9 cellular contexts compared by ENCODE assay signal in genomic region chr11:22626573-22627239, GRCh38. TPM values are rescaled to one million over a fixed set of nuclear protein-coding genes. Genes with fewer than 3 reads are reported as not detected.
DNase-seq lines count a peak whose midpoint lies in the region; ATAC-seq, FAIRE-seq and TF ChIP-seq lines count a peak whose summit lies in the region.
"Had no signal": no experiment of that assay in that cellular context is flagged by ENCODE, and none has a peak within 500 bp of the region (broad histone marks: within the 10 kb centered on the region; RNA-seq: fewer than 3 reads in every experiment).

No MANE protein-coding gene starts in this region.

- no peak for TF ChIP-seq CTCF in OCI-LY1 (IDR thresholded peaks at IDR 0.05; ENCODE audit: low read length)
- no peak for TF ChIP-seq CTCF in epithelial cell of proximal tubule (conservative IDR thresholded peaks at IDR 0.05; ENCODE audit: low read depth, low read length)
- TF ChIP-seq CTCF in prostate gland (IDR thresholded peaks at IDR 0.05): no peak
- TF ChIP-seq CTCF in pancreas (IDR thresholded peaks at IDR 0.05): no peak
- TF ChIP-seq CTCF in RWPE1 (conservative IDR thresholded peaks at IDR 0.05; ENCODE audit: low read depth): no peak

- peak overlapping the region; percentile 96 for H2AFZ ChIP-seq in OCI-LY1 (ENCODE audit: low read length)

- H3K27me3 ChIP-seq in OCI-LY1 (ENCODE audit: insufficient read depth, low read length): no peaks in the 10 kb centered on the region
- no peaks in the 10 kb centered on the region for H3K27me3 ChIP-seq in prostate gland (replicated peaks; ENCODE audit: insufficient read depth)
- no peaks in the 10 kb centered on the region for H3K27me3 ChIP-seq in pancreas

- no peak for TF ChIP-seq POLR2A in prostate gland (IDR thresholded peaks at IDR 0.05)

- H3K9me3 ChIP-seq in OCI-LY1 (ENCODE audit: low read length) (no peaks in the 10 kb centered on the region), prostate gland (no peaks in the 10 kb centered on the region), pancreas (no peaks in the 10 kb centered on the region)

- ATAC-seq in pancreas: no peak

- FAIRE-seq in pancreas (lab: Jason Lieb, UNC): no peak

- H3K27ac ChIP-seq in OCI-LY1 (ENCODE audit: low read depth, low read length, poor library complexity, severe bottlenecking): no peak overlapping the region
- peak overlapping the region; percentile 86 to 89 for H3K27ac ChIP-seq in prostate gland
- H3K27ac ChIP-seq in pancreas: peak overlapping the region in 1 of 4 donors; percentile 98
- no peak overlapping the region for H3K27ac ChIP-seq in RWPE1

- no peak overlapping the region for H3K9ac ChIP-seq in OCI-LY1 (ENCODE audit: low read length)

- H3K36me3 ChIP-seq in OCI-LY1 (ENCODE audit: insufficient read depth, low read length) (peaks cover 4% of the 10 kb centered on the region; the same call in 1 of the 2 replicates), prostate gland (no peaks in the 10 kb centered on the region), pancreas (no peaks in the 10 kb centered on the region)

- no peaks in the 10 kb centered on the region for H3F3A ChIP-seq in OCI-LY1 (ENCODE audit: insufficient read depth, low read length)

- H3K4me3 ChIP-seq in OCI-LY1 (ENCODE audit: low read depth, low read length, poor library complexity, severe bottlenecking): peak overlapping the region; percentile 92
- peak overlapping the region; percentile 91 for H3K4me3 ChIP-seq in epithelial cell of proximal tubule (ENCODE audit: low read depth, low read length)
- no peak overlapping the region for H3K4me3 ChIP-seq in prostate gland
- peak overlapping the region in 2 of 4 donors; percentile 69 to 85 for H3K4me3 ChIP-seq in pancreas

- CTCF ChIA-PET in RWPE1 (lab: Yijun Ruan, JAX): no interaction called here

- no peaks in the 10 kb centered on the region; the same call in 1 of the 2 replicates for H3K9me2 ChIP-seq in OCI-LY1 (ENCODE audit: low read depth, low read length)

- H3K4me1 ChIP-seq in OCI-LY1 (ENCODE audit: insufficient read depth, low read length, severe bottlenecking) (peaks cover 19% of the 10 kb centered on the region), prostate gland (replicated peaks) (no peaks in the 10 kb centered on the region), pancreas (peaks cover 9 to 28% (median 23%) of the 10 kb centered on the region in 3 donors)

- no peaks in the 10 kb centered on the region for H3K79me2 ChIP-seq in OCI-LY1 (ENCODE audit: insufficient read depth, low read length)

- no peaks in the 10 kb centered on the region for H4K20me1 ChIP-seq in OCI-LY1 (ENCODE audit: insufficient read depth, low read length)

- DNase-seq in DMS79 treated with DMSO at 0.1 percent for 48 hours (lab: John Stamatoyannopoulos, UW) (peak; percentile 70), DMS79 (lab: John Stamatoyannopoulos, UW) (no peak), epithelial cell of proximal tubule (ENCODE audit: low read depth) (no peak), prostate gland (ENCODE audit: low spot score) (no peak), pancreas (no peak), T1000 (lab: John Stamatoyannopoulos, UW) (no peak), RWPE1 (ENCODE audit: low spot score) (no peak)
- DNase-seq: kidney glomerular epithelial cell had no signal

- 91% methylated on average over 14 of the region's 14 CpGs for WGBS in prostate gland
- 86 to 89% methylated on average over 14 of the region's 14 CpGs for WGBS in pancreas, 2 donors

- POLR2A ChIA-PET in RWPE1 (lab: Yijun Ruan, JAX; ENCODE audit: low non-redundant PET): no interaction called here

- H3K4me2 ChIP-seq in OCI-LY1 (ENCODE audit: low read length): peak overlapping the region; percentile 79; the same call in 1 of the 2 replicates

- intact Hi-C loops in prostate gland (cut with DNase I) (no loop called here), pancreas (cut with DNase I) (no loop called here)

RNA-seq across cellular contexts. Expression of gene FANCF, which starts 1.1 kb away (rescaled TPM):
- 12.2 and 13.7 TPM in 2 replicates for total RNA-seq in epithelial cell of proximal tubule
- 10 to 100 TPM; 13.1 to 26.0 TPM for total RNA-seq in prostate gland
- 10 to 100 TPM in 2 of 6 donors, 1 to 10 TPM in 4; 7.1 to 12.9 (median 9.8) TPM for total RNA-seq in pancreas
- polyA plus RNA-seq in pancreas: 1 to 10 TPM; 6.0 to 9.7 TPM

RNA-seq across cellular contexts. Expression of gene GAS2, which starts 39.7 kb away (rescaled TPM):
- total RNA-seq in epithelial cell of proximal tubule (1.2 and 10.3 TPM in 2 replicates), prostate gland (1 to 10 TPM; 4.2 to 7.0 TPM), pancreas (10 to 100 TPM in 5 of 6 donors, 1 to 10 TPM in 1; 7.7 to 13.4 (median 11.7) TPM)
- polyA plus RNA-seq in pancreas: 1 to 10 TPM; 4.1 to 6.3 TPM

Comparison
In these comparisons a context has a peak if more than half of its experiments do, and no peak if none do; other contexts are left out.
1. H3K27ac ChIP-seq: peak in prostate gland (2 of 2); none in OCI-LY1 (single experiment) and RWPE1 (single experiment).
2. H3K4me3 ChIP-seq: peak in OCI-LY1 (single experiment) and epithelial cell of proximal tubule (single experiment); none in prostate gland (0 of 2).